8 cellular contexts compared by ENCODE assay signal in the genomic region with DNA sequence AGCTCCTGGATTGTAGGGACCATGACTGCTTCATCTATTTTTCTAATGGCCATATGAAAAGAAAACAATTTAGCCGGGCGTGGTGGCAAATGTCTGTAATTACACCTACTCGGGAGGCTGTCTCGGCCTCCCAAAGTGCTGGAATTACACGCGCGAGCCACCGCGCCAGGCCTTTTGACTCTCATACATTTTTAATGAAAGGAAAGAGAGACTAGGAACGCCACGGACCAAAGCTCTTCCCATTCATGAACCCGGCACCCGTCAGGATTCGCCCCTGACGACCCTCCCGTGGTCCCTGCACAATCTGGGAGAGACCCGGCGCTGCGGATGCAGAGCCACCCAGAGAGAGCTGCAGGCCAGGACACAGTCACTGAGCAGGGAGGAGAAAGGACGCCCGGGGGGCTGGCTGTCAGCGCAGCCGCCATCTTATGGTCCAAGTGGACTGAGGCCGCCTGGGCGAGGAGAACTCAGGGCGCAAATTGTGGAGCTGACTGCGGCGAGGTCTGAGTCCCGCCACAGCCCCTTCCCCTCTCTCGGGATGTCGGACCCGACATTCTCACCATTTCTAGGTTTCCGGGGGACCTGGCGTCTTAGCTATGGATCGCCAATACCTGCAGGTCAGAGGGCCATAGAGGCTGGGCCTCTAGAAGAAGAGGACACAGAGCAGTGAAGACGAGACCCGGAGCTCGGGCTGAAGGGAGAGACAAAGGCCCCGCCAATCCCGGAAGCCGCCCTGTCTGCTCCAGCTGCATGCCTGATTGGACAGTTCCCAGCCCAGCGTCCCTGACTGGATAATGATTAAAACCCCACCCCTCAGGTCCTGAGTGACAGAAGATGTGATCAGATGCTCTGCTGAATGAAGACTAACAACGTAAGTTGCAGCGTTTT. TPM values are rescaled to one million over a fixed set of nuclear protein-coding genes. Genes with fewer than 3 reads are reported as not detected.
DNase-seq lines count a peak whose midpoint lies in the region; ATAC-seq and TF ChIP-seq lines count a peak whose summit lies in the region.

Gene ZNF681 (minus strand): TSS at position 705 of the 888 bp plus-strand sequence. CDS start 142 bp downstream, at position 563.

- peak; percentile 94 for DNase-seq in AG08395 (ENCODE audit: low spot score)
- peak; percentile 92 for DNase-seq in NCI-H526 (lab: John Stamatoyannopoulos, UW)
- DNase-seq in activated CD8-positive, alpha-beta memory T cell treated with anti-CD3 and anti-CD28 coated beads, Interleukin-2, amount 50 U/mL, for 24 hours (ENCODE audit: extremely low read depth): peak; percentile 72
- peak; percentile 90 for DNase-seq in epithelial cell of esophagus (ENCODE audit: low read depth)
- DNase-seq in mucosa of gallbladder (ENCODE audit: low spot score): peak; percentile 94
- peak; percentile 49 to 72 for DNase-seq in stimulated activated CD8-positive, alpha-beta memory T cell treated with anti-CD3 and anti-CD28 coated beads, Interleukin-4, amount 100 ng/mL, for 1 hour (ENCODE audit: low read depth in 2 of 2, low spot score in 1 of 2)

- ATAC-seq in GM18867 (IDR thresholded peaks at IDR 0.05; ENCODE audit: unreplicated experiment): peak; percentile 84
- peak; percentile 83 for ATAC-seq in HG03108 (IDR thresholded peaks at IDR 0.05; ENCODE audit: unreplicated experiment)

- peak; percentile 21 for TF ChIP-seq CTCF in epithelial cell of esophagus (IDR thresholded peaks at IDR 0.05; ENCODE audit: insufficient read depth, low read depth, low read length, missing control alignments)

- H3K4me3 ChIP-seq in epithelial cell of esophagus (ENCODE audit: low read length): peak within 1 kb of the TSS; percentile 77

RNA-seq across cellular contexts. Expression of gene ZNF681, which starts in this region (rescaled TPM):
- 4.0 TPM for total RNA-seq in mucosa of gallbladder

Comparison
In these comparisons a context has a peak if more than half of its experiments do, and no peak if none do; other contexts are left out.
1. Peak in every context shown above with its lines: DNase-seq, ATAC-seq and H3K4me3 ChIP-seq.